In genomic region chr3:72162649-72163184, GRCh38 we compare ENCODE assay signal across 22 cellular contexts.
DNase-seq lines count a peak whose midpoint lies in the region; ATAC-seq, FAIRE-seq and TF ChIP-seq lines count a peak whose summit lies in the region.
"Had no signal": no experiment of that assay in that cellular context is flagged by ENCODE, and none has a peak within 500 bp of the region (broad histone marks: within the 10 kb centered on the region; RNA-seq: fewer than 3 reads in every experiment).

No MANE protein-coding gene starts in this region.

- H3K27me3 Mint-ChIP-seq in naive B cell: no peaks in the 10 kb centered on the region

- intact Hi-C loops in dorsolateral prefrontal cortex (cut with DNase I): no loop called here

- TF ChIP-seq CTCF in dorsolateral prefrontal cortex (IDR thresholded peaks at IDR 0.05 in 54 of 56, conservative IDR thresholded peaks at IDR 0.05 in 2 of 56; ENCODE audit: low read depth in 1 of 56, partially characterized antibody in 56 of 56): no peak

- peaks cover 54% of the 10 kb centered on the region for H3K4me1 ChIP-seq in BLaER1
- H3K4me1 ChIP-seq: adrenal gland, foreskin keratinocyte, vagina had no signal

- no peak overlapping the region; the same call in 1 of the 2 replicates for H3K9ac ChIP-seq in BLaER1

- peak overlapping the region; percentile 87 for H3K4me2 ChIP-seq in BLaER1

- no peak for TF ChIP-seq POLR2A in H54 (IDR thresholded peaks at IDR 0.05; ENCODE audit: low read depth, low read length)

- H3K4me3 ChIP-seq in BLaER1 (no peak overlapping the region), dorsolateral prefrontal cortex (no peak overlapping the region)
- H3K4me3 ChIP-seq: adrenal gland, Peyer's patch, thoracic aorta, vagina had no signal

- H3K27ac Mint-ChIP-seq in naive B cell: peak overlapping the region; percentile 86 to 100 (median 98)
- H3K27ac Mint-ChIP-seq: progenitor cell of endocrine pancreas had no signal

- no peak for FAIRE-seq in H54 (lab: Jason Lieb, UNC)

- peaks cover 12% of the 10 kb centered on the region; the same call in 1 of the 2 replicates for H4K20me1 ChIP-seq in BLaER1

- H3K9me3 ChIP-seq in BLaER1: no peaks in the 10 kb centered on the region
- H3K9me3 ChIP-seq: adrenal gland, Peyer's patch, thoracic aorta, vagina had no signal

- peaks cover 0 to 4% (median 0%) of the 10 kb centered on the region in 7 donors for H3K9me3 Mint-ChIP-seq in naive B cell

- no peaks in the 10 kb centered on the region for H3K36me3 ChIP-seq in BLaER1
- H3K36me3 ChIP-seq: adrenal gland, Peyer's patch, thoracic aorta, vagina had no signal

- H3K27ac ChIP-seq in BLaER1 (no peak overlapping the region), dorsolateral prefrontal cortex (peak overlapping the region in 34 of 59 donors; percentile 0 to 74 (median 48))
- H3K27ac ChIP-seq: adrenal gland, foreskin keratinocyte, thoracic aorta, vagina had no signal

- peak overlapping the region in 7 of 8 donors; percentile 11 to 90 (median 69) for H3K4me3 Mint-ChIP-seq in naive B cell
- H3K4me3 Mint-ChIP-seq: brain had no signal

- DNase-seq in NCI-H69 (lab: John Stamatoyannopoulos, UW) (peak; percentile 67), dorsolateral prefrontal cortex (no peak), naive B cell (no peak), H54 (ENCODE audit: insufficient read length, low spot score) (no peak), hypothalamus (lab: John Stamatoyannopoulos, UW) (no peak)
- DNase-seq in stimulated activated naive CD4-positive, alpha-beta T cell (lab: John Stamatoyannopoulos, UW): no peak
- no peak for DNase-seq in stimulated activated CD4-positive, alpha-beta T cell treated with anti-CD3 and anti-CD28 coated beads, Interleukin-4, amount 100 ng/mL, for 4 hours
- DNase-seq: activated CD4-positive, alpha-beta T cell treated with anti-CD3 and anti-CD28 coated beads, Interleukin-2, amount 50 U/mL, for 4 hours; activated CD4-positive, CD25-positive, alpha-beta regulatory T cell; activated naive CD4-positive, alpha-beta T cell treated with Interleukin-2 at 50 U/mL for 16 hours; effector CD4-positive, alpha-beta T cell; NCI-H187; Peyer's patch; stimulated activated CD4-positive, alpha-beta T cell treated with anti-CD3 and anti-CD28 coated beads, Interleukin-15, amount 100 ng/mL, for 24 hours; stimulated activated naive CD8-positive, alpha-beta T cell treated with anti-CD3 and anti-CD28 coated beads, Interleukin-15, Interleukin-2, amounts not matched to agents 100 U/mL and 50 U/mL, for 24 hours had no signal

- H3K4me1 Mint-ChIP-seq in naive B cell: peaks cover 67 to 76% (median 68%) of the 10 kb centered on the region in 3 donors

- no peak for ATAC-seq in naive B cell (ENCODE audit: low read depth in 2 of 2)
- ATAC-seq: stimulated activated naive CD8-positive, alpha-beta T cell treated with anti-CD3 and anti-CD28 coated beads, Interleukin-15, Interleukin-2, amounts not matched to agents 100 U/mL and 50 U/mL, for 24 hours had no signal

- H3K27me3 ChIP-seq in BLaER1 (no peaks in the 10 kb centered on the region), dorsolateral prefrontal cortex (no peaks in the 10 kb centered on the region)
- H3K27me3 ChIP-seq: adrenal gland, Peyer's patch, vagina had no signal

- H3K36me3 Mint-ChIP-seq in naive B cell: no peaks in the 10 kb centered on the region
- H3K36me3 Mint-ChIP-seq: brain had no signal
